9 cellular contexts compared by ENCODE assay signal in genomic region chr9:22208846-22209585, GRCh38.
DNase-seq lines count a peak whose midpoint lies in the region; ATAC-seq lines count a peak whose summit lies in the region.
"Had no signal": no experiment of that assay in that cellular context is flagged by ENCODE, and none has a peak within 500 bp of the region (broad histone marks: within the 10 kb centered on the region; RNA-seq: fewer than 3 reads in every experiment).

No MANE protein-coding gene starts in this region.

- no peaks in the 10 kb centered on the region for H3K9me3 Mint-ChIP-seq in activated naive CD4-positive, alpha-beta T cell treated with anti-CD3 and anti-CD28 coated beads, Interleukin-2, amount 10 ng/mL, durations not matched to agents 7 days and 5 days

- no peaks in the 10 kb centered on the region for H3K36me3 Mint-ChIP-seq in activated naive CD4-positive, alpha-beta T cell treated with anti-CD3 and anti-CD28 coated beads, Interleukin-2, amount 10 ng/mL, durations not matched to agents 7 days and 5 days

- H3K4me1 Mint-ChIP-seq in activated naive CD4-positive, alpha-beta T cell treated with anti-CD3 and anti-CD28 coated beads, Interleukin-2, amount 10 ng/mL, durations not matched to agents 7 days and 5 days, result peaks cover 19% of the 10 kb centered on the region

- CTCF ChIA-PET in activated naive CD4-positive, alpha-beta T cell treated with anti-CD3 and anti-CD28 coated beads, Interleukin-2, amount 10 ng/mL, durations not matched to agents 7 days and 5 days (lab: Charles Lee), result no interaction called here

- DNase-seq in activated naive CD4-positive, alpha-beta T cell treated with anti-CD3 and anti-CD28 coated beads, Interleukin-2, amount 10 ng/mL, durations not matched to agents 7 days and 5 days, result no peak
- DNase-seq in lung microvascular endothelial cell (ENCODE audit: low read depth in 2 of 2) (peak; percentile 21 to 37), 8988T (no peak), COLO668 (lab: John Stamatoyannopoulos, UW; ENCODE audit: unreplicated experiment) (no peak), NCI-H2171 (lab: John Stamatoyannopoulos, UW) (no peak)
- no peak for DNase-seq in stimulated activated CD8-positive, alpha-beta memory T cell treated with anti-CD3 and anti-CD28 coated beads, Interleukin-4, amount 100 ng/mL, for 48 hours
- DNase-seq: Kasumi-1 had no signal

- H3K27me3 Mint-ChIP-seq in activated naive CD4-positive, alpha-beta T cell treated with anti-CD3 and anti-CD28 coated beads, Interleukin-2, amount 10 ng/mL, durations not matched to agents 7 days and 5 days, result no peaks in the 10 kb centered on the region

- ATAC-seq in GM18502 (IDR thresholded peaks at IDR 0.05; ENCODE audit: poor library complexity, unreplicated experiment), result peak; percentile 72
- ATAC-seq in HG03520 (IDR thresholded peaks at IDR 0.05; ENCODE audit: unreplicated experiment), result peak; percentile 44

- no peak overlapping the region for H3K27ac Mint-ChIP-seq in activated naive CD4-positive, alpha-beta T cell treated with anti-CD3 and anti-CD28 coated beads, Interleukin-2, amount 10 ng/mL, durations not matched to agents 7 days and 5 days

- peak overlapping the region; percentile 21 for H3K4me3 Mint-ChIP-seq in activated naive CD4-positive, alpha-beta T cell treated with anti-CD3 and anti-CD28 coated beads, Interleukin-2, amount 10 ng/mL, durations not matched to agents 7 days and 5 days

Comparison
In these comparisons a context has a peak if more than half of its experiments do, and no peak if none do; other contexts are left out.
1. DNase-seq: peak in lung microvascular endothelial cell (2 of 2); none in activated naive CD4-positive, alpha-beta T cell treated with anti-CD3 and anti-CD28 coated beads, Interleukin-2, amount 10 ng/mL, durations not matched to agents 7 days and 5 days (single experiment), 8988T (single experiment), COLO668 (single experiment), stimulated activated CD8-positive, alpha-beta memory T cell treated with anti-CD3 and anti-CD28 coated beads, Interleukin-4, amount 100 ng/mL, for 48 hours (single experiment) and NCI-H2171 (single experiment).